In the genomic region with DNA sequence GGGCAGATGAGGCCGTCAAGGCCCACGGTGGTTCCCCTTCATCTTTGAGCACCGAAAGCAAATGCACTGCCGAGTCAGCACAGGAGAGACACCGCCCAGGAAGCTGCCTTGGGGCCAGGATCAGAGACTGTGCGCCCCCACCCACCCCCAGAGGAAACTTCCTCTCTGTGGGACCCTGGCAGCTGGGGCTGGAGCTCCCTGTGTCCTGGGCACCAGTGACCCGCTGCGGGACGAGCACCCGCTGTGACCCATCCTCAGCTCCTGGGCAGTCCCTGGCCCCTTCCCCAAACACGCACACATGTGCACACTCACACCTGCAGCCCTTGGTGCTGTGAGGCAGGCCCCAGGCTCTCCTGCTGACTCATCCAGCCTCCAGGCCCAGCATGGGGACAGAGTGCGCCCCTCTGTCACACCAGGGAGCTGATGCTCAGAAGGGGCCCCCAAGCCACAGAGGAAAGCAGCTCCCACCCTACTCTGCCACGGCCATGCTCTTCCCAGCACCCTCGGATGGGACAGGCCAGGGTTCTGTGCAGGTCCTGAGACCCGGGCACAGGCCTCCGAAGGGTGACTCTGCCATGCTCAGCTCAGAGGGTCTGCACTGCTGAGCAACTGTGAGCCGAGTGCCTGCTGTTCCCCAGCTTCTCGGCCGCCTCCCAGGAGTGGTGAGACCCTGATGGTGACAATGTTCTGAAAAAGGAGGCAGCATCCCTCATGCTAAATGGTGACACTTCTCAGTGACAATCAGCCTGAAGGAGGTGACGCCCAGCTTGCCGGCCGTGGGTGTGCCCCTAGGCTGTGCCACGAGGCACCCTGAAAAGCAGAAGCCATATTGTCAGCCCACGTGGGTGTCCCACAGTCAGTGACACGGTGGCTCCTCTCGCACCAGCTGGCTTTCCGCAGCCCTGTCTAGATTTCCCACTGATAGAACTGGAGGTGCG, we compare ENCODE assay signal across 8 cellular contexts. TPM values are rescaled to one million over a fixed set of nuclear protein-coding genes. Genes with fewer than 3 reads are reported as not detected.
DNase-seq lines count a peak whose midpoint lies in the region; ATAC-seq and TF ChIP-seq lines count a peak whose summit lies in the region.

No MANE protein-coding gene starts in this region.

- no peaks in the 10 kb centered on the region for H3K36me3 Mint-ChIP-seq in activated naive CD4-positive, alpha-beta T cell treated with anti-CD3 and anti-CD28 coated beads, Interleukin-2, amount 50 U/mL, for 72 hours
- no peaks in the 10 kb centered on the region for H3K36me3 Mint-ChIP-seq in natural killer cell treated with Interleukin-12 subunit alpha and Interleukin-12 subunit beta and Interleukin-15 and Interleukin-18, amount 100 ng/mL, for 72 hours

- ATAC-seq in GM18907 (IDR thresholded peaks at IDR 0.05; ENCODE audit: unreplicated experiment): peak; percentile 24
- no peak for ATAC-seq in RWPE2 (ENCODE audit: low read depth)
- ATAC-seq in activated naive CD4-positive, alpha-beta T cell treated with anti-CD3 and anti-CD28 coated beads, Interleukin-2, amount 50 U/mL, for 72 hours: peak; percentile 38 to 51
- ATAC-seq in natural killer cell treated with Interleukin-12 subunit alpha and Interleukin-12 subunit beta and Interleukin-15 and Interleukin-18, amount 100 ng/mL, for 72 hours: peak; percentile 41 to 60
- no peak for ATAC-seq in GM21423 (IDR thresholded peaks at IDR 0.05; ENCODE audit: unreplicated experiment)
- no peak for ATAC-seq in GM21526 (IDR thresholded peaks at IDR 0.05; ENCODE audit: low FRiP score, unreplicated experiment)

- H3K36me3 ChIP-seq in RWPE2 (ENCODE audit: low read depth): peaks cover 8% of the 10 kb centered on the region; the same call in 1 of the 2 replicates

- peaks cover 40 to 49% of the 10 kb centered on the region in 2 donors for H3K4me1 Mint-ChIP-seq in natural killer cell treated with Interleukin-12 subunit alpha and Interleukin-12 subunit beta and Interleukin-15 and Interleukin-18, amount 100 ng/mL, for 72 hours (ENCODE audit: low read depth in 2 of 2)

- peak overlapping the region; percentile 83 to 92 for H3K27ac Mint-ChIP-seq in activated naive CD4-positive, alpha-beta T cell treated with anti-CD3 and anti-CD28 coated beads, Interleukin-2, amount 50 U/mL, for 72 hours
- H3K27ac Mint-ChIP-seq in natural killer cell treated with Interleukin-12 subunit alpha and Interleukin-12 subunit beta and Interleukin-15 and Interleukin-18, amount 100 ng/mL, for 72 hours: peak overlapping the region; percentile 87 to 94

- TF ChIP-seq CTCF in RWPE2 (IDR thresholded peaks at IDR 0.05; ENCODE audit: poor library complexity, severe bottlenecking): no peak

- DNase-seq in RWPE2 (ENCODE audit: low spot score) (no peak), NCI-H748 (lab: John Stamatoyannopoulos, UW; ENCODE audit: unreplicated experiment) (no peak), ureter (ENCODE audit: low spot score) (no peak)
- peak in 1 of 2 donors; percentile 43 for DNase-seq in activated naive CD4-positive, alpha-beta T cell treated with anti-CD3 and anti-CD28 coated beads, Interleukin-2, amount 50 U/mL, for 72 hours (ENCODE audit: low spot score in 2 of 2)
- DNase-seq in natural killer cell treated with Interleukin-12 subunit alpha and Interleukin-12 subunit beta and Interleukin-15 and Interleukin-18, amount 100 ng/mL, for 72 hours (ENCODE audit: low spot score): no peak

- peaks cover 28% of the 10 kb centered on the region for H3K4me1 ChIP-seq in RWPE2 (ENCODE audit: insufficient read depth, poor library complexity, severe bottlenecking)

- no peaks in the 10 kb centered on the region for H3K27me3 ChIP-seq in RWPE2 (ENCODE audit: insufficient read depth, poor library complexity, severe bottlenecking)

- H3K4me3 ChIP-seq in RWPE2 (ENCODE audit: severe bottlenecking): no peak overlapping the region

- H3K27ac ChIP-seq in RWPE2 (ENCODE audit: poor library complexity, severe bottlenecking): peak overlapping the region; percentile 92

- H3K4me3 Mint-ChIP-seq in natural killer cell treated with Interleukin-12 subunit alpha and Interleukin-12 subunit beta and Interleukin-15 and Interleukin-18, amount 100 ng/mL, for 72 hours: peak overlapping the region; percentile 81

- no peaks in the 10 kb centered on the region for H3K9me3 ChIP-seq in RWPE2 (ENCODE audit: severe bottlenecking)

- no peaks in the 10 kb centered on the region for H3K27me3 Mint-ChIP-seq in natural killer cell treated with Interleukin-12 subunit alpha and Interleukin-12 subunit beta and Interleukin-15 and Interleukin-18, amount 100 ng/mL, for 72 hours

- H3K9me3 Mint-ChIP-seq in activated naive CD4-positive, alpha-beta T cell treated with anti-CD3 and anti-CD28 coated beads, Interleukin-2, amount 50 U/mL, for 72 hours: no peaks in the 10 kb centered on the region
- H3K9me3 Mint-ChIP-seq in natural killer cell treated with Interleukin-12 subunit alpha and Interleukin-12 subunit beta and Interleukin-15 and Interleukin-18, amount 100 ng/mL, for 72 hours: no peaks in the 10 kb centered on the region

RNA-seq across cellular contexts. Expression of a gene that starts 3.6 kb away (rescaled TPM):
- total RNA-seq in activated naive CD4-positive, alpha-beta T cell treated with anti-CD3 and anti-CD28 coated beads, Interleukin-2, amount 50 U/mL, for 72 hours: 100 to 1,000 TPM in 1 of 2 donors, 10 to 100 TPM in 1; 55.7 to 128 TPM
- total RNA-seq in natural killer cell treated with Interleukin-12 subunit alpha and Interleukin-12 subunit beta and Interleukin-15 and Interleukin-18, amount 100 ng/mL, for 72 hours: 100 to 1,000 TPM in 1 of 2 donors, 10 to 100 TPM in 1; 84.8 to 298 TPM
- 144 TPM for total RNA-seq in ureter

RNA-seq across cellular contexts. Expression of a gene that starts 22.2 kb away (rescaled TPM):
- 100 to 1,000 TPM; 145 to 240 TPM for total RNA-seq in activated naive CD4-positive, alpha-beta T cell treated with anti-CD3 and anti-CD28 coated beads, Interleukin-2, amount 50 U/mL, for 72 hours
- total RNA-seq in natural killer cell treated with Interleukin-12 subunit alpha and Interleukin-12 subunit beta and Interleukin-15 and Interleukin-18, amount 100 ng/mL, for 72 hours: 100 to 1,000 TPM in 1 of 2 donors, 10 to 100 TPM in 1; 50.0 to 129 TPM
- 2.1 TPM for total RNA-seq in ureter

RNA-seq across cellular contexts. Expression of a gene that starts 30.3 kb away (rescaled TPM):
- total RNA-seq in activated naive CD4-positive, alpha-beta T cell treated with anti-CD3 and anti-CD28 coated beads, Interleukin-2, amount 50 U/mL, for 72 hours: 100 to 1,000 TPM; 145 to 168 TPM
- total RNA-seq in natural killer cell treated with Interleukin-12 subunit alpha and Interleukin-12 subunit beta and Interleukin-15 and Interleukin-18, amount 100 ng/mL, for 72 hours: 100 to 1,000 TPM; 142 to 192 TPM
- total RNA-seq in ureter: 152 TPM

Comparison
In these comparisons a context has a peak if more than half of its experiments do, and no peak if none do; other contexts are left out.
1. ATAC-seq: peak in GM18907 (single experiment), activated naive CD4-positive, alpha-beta T cell treated with anti-CD3 and anti-CD28 coated beads, Interleukin-2, amount 50 U/mL, for 72 hours (2 of 2) and natural killer cell treated with Interleukin-12 subunit alpha and Interleukin-12 subunit beta and Interleukin-15 and Interleukin-18, amount 100 ng/mL, for 72 hours (2 of 2); none in RWPE2 (single experiment), GM21423 (single experiment) and GM21526 (single experiment).
2. RNA of a gene that starts 22.2 kb away (total RNA-seq): 145 to 240 TPM in activated naive CD4-positive, alpha-beta T cell treated with anti-CD3 and anti-CD28 coated beads, Interleukin-2, amount 50 U/mL, for 72 hours and 50.0 to 129 TPM in natural killer cell treated with Interleukin-12 subunit alpha and Interleukin-12 subunit beta and Interleukin-15 and Interleukin-18, amount 100 ng/mL, for 72 hours; 2.1 TPM in ureter (single experiment); every median in the first group is over 10 times any median in the second.